In the genomic region with DNA sequence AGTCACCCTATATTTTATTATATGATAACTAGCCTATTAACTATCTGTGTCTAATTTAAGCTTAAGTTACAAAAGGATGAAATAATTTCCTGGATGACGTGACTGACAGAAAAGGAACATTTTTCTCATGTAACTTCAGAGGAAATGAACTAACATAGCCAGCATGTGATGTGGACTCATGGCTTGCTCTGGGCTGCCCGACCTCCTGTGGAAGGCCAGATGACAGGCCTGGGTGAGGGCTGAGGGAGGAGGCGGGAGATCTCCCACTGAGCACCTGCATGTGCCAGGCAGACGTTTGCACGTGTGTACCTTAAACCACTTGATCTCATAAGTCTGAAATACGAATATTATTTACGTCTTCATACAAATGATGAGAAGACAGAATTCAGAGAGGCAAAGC, we compare ENCODE assay signal across 15 cellular contexts.
DNase-seq lines count a peak whose midpoint lies in the region; ATAC-seq, FAIRE-seq and TF ChIP-seq lines count a peak whose summit lies in the region.
"Had no signal": no experiment of that assay in that cellular context is flagged by ENCODE, and none has a peak within 500 bp of the region (broad histone marks: within the 10 kb centered on the region; RNA-seq: fewer than 3 reads in every experiment).

No MANE protein-coding gene starts in this region.

- intact Hi-C loops in heart left ventricle (cut with DNase I): no loop called here
- intact Hi-C loops in sciatic nerve (cut with DNase I): no loop called here
- intact Hi-C loops in CD8-positive, alpha-beta T cell (cut with DNase I, micrococcal nuclease): no loop called here

- no peaks in the 10 kb centered on the region for H3K27me3 ChIP-seq in heart left ventricle
- no peaks in the 10 kb centered on the region for H3K27me3 ChIP-seq in CD8-positive, alpha-beta T cell (ENCODE audit: insufficient read depth, low read length)
- H3K27me3 ChIP-seq: SJCRH30 had no signal

- peak in 1 of 2 donors; percentile 17 for TF ChIP-seq POLR2A in heart left ventricle (IDR thresholded peaks at IDR 0.05)

- no peaks in the 10 kb centered on the region for H3K9me3 Mint-ChIP-seq in CD8-positive, alpha-beta T cell
- H3K9me3 Mint-ChIP-seq: CD4-positive, CD25-positive, alpha-beta regulatory T cell; central memory CD8-positive, alpha-beta T cell; WTC11 had no signal

- H3K27ac Mint-ChIP-seq in CD8-positive, alpha-beta T cell: no peak overlapping the region
- H3K27ac Mint-ChIP-seq: WTC11 had no signal

- CTCF ChIA-PET in CD8-positive, alpha-beta T cell (lab: Charles Lee): interaction anchor here (1.0 to 5.3 kb wide), 4 partner anchors 12 to 21 kb away, joined by 3 to 26 read pairs (median 4); no protein-coding TSS in a partner anchor

- POLR2A ChIA-PET in CD8-positive, alpha-beta T cell (lab: Charles Lee): interaction anchor here (1.5 kb wide), 1 partner anchor 14 kb away, joined by 7 read pairs; no protein-coding TSS in a partner anchor

- peaks cover under 1 to 94% (median 60%) of the 10 kb centered on the region in 9 donors for H3K36me3 ChIP-seq in heart left ventricle
- no peaks in the 10 kb centered on the region for H3K36me3 ChIP-seq in CD8-positive, alpha-beta T cell (ENCODE audit: insufficient read depth, low read length)

- H3K27ac ChIP-seq in heart left ventricle: peak overlapping the region; percentile 5 to 86 (median 66)
- H3K27ac ChIP-seq in CD8-positive, alpha-beta T cell (ENCODE audit: low read depth, low read length): no peak overlapping the region
- H3K27ac ChIP-seq: SJCRH30 had no signal

- ATAC-seq in heart left ventricle (peak; percentile 71 to 96 (median 88)), sciatic nerve (peak; percentile 77)
- ATAC-seq in CD8-positive, alpha-beta T cell: no peak
- ATAC-seq: WTC11 had no signal

- H3K4me3 Mint-ChIP-seq in CD8-positive, alpha-beta T cell: no peak overlapping the region
- H3K4me3 Mint-ChIP-seq: CD4-positive, CD25-positive, alpha-beta regulatory T cell; central memory CD8-positive, alpha-beta T cell; WTC11 had no signal

- no peak for TF ChIP-seq CTCF in heart left ventricle (IDR thresholded peaks at IDR 0.05)
- TF ChIP-seq CTCF in CD8-positive, alpha-beta T cell (IDR thresholded peaks at IDR 0.05): no peak

- FAIRE-seq in urothelium cell line (lab: Jason Lieb, UNC): no peak

- H3K27me3 Mint-ChIP-seq in CD8-positive, alpha-beta T cell (ENCODE audit: low read depth): no peaks in the 10 kb centered on the region
- H3K27me3 Mint-ChIP-seq: central memory CD8-positive, alpha-beta T cell had no signal

- peaks cover 0 to 47% (median 31%) of the 10 kb centered on the region in 12 donors for H3K4me1 ChIP-seq in heart left ventricle
- peaks cover under 1% of the 10 kb centered on the region for H3K4me1 ChIP-seq in CD8-positive, alpha-beta T cell (ENCODE audit: insufficient read depth, low read length)

- WGBS in heart left ventricle, 4 donors: 40 to 52% (median 48%) methylated on average over 7 of the region's 7 CpGs

- H3K36me3 Mint-ChIP-seq in CD8-positive, alpha-beta T cell: peaks cover 2% of the 10 kb centered on the region
- H3K36me3 Mint-ChIP-seq: WTC11 had no signal

- H3K9me3 ChIP-seq in heart left ventricle: no peaks in the 10 kb centered on the region
- no peaks in the 10 kb centered on the region for H3K9me3 ChIP-seq in CD8-positive, alpha-beta T cell (ENCODE audit: low read length)
- H3K9me3 ChIP-seq: SJCRH30 had no signal

- H3K4me1 Mint-ChIP-seq in CD8-positive, alpha-beta T cell (ENCODE audit: low read depth): peaks cover 3% of the 10 kb centered on the region

- H3K4me3 ChIP-seq in heart left ventricle: peak overlapping the region in 1 of 12 donors; percentile 26
- H3K4me3 ChIP-seq in CD8-positive, alpha-beta T cell (ENCODE audit: low read depth, low read length): no peak overlapping the region
- H3K4me3 ChIP-seq: SJCRH30, smooth muscle cell had no signal

- DNase-seq in CD1c-positive myeloid dendritic cell (ENCODE audit: extremely low spot score) (peak; percentile 52), astrocyte of the hippocampus (ENCODE audit: low read depth, low spot score) (peak; percentile 14), heart left ventricle (peak in 4 of 5 donors; percentile 61 to 72 (median 68)), sciatic nerve (ENCODE audit: low spot score) (no peak), HuH-7.5 (ENCODE audit: low spot score) (no peak), mucosa of gallbladder (ENCODE audit: low spot score) (no peak), urothelium cell line (ENCODE audit: low spot score) (no peak)
- DNase-seq in CD8-positive, alpha-beta T cell: no peak
- DNase-seq: CD4-positive, CD25-positive, alpha-beta regulatory T cell; head of caudate nucleus; NCI-H510A treated with DMSO at 0.1 percent for 48 hours; SJCRH30 had no signal

Comparison
In these comparisons a context has a peak if more than half of its experiments do, and no peak if none do; other contexts are left out.
1. DNase-seq: peak in CD1c-positive myeloid dendritic cell (single experiment), astrocyte of the hippocampus (single experiment) and heart left ventricle (4 of 5); none in sciatic nerve (single experiment), HuH-7.5 (single experiment), CD8-positive, alpha-beta T cell (0 of 7), mucosa of gallbladder (single experiment) and urothelium cell line (single experiment).